Comparison of ENCODE assay signal across 8 cellular contexts in genomic region chr4:89308161-89308500, GRCh38. TPM values are rescaled to one million over a fixed set of nuclear protein-coding genes. Genes with fewer than 3 reads are reported as not detected.
DNase-seq lines count a peak whose midpoint lies in the region; ATAC-seq and TF ChIP-seq lines count a peak whose summit lies in the region.

No MANE protein-coding gene starts in this region.

- H3K4me1 Mint-ChIP-seq in progenitor cell of endocrine pancreas (ENCODE audit: low read depth), result peaks cover 32% of the 10 kb centered on the region

- H3K27ac ChIP-seq in Peyer's patch, result peak overlapping the region; percentile 74 to 86 (median 80)

- no peaks in the 10 kb centered on the region for H3K36me3 Mint-ChIP-seq in progenitor cell of endocrine pancreas (ENCODE audit: insufficient read depth)

- no peak for DNase-seq in Peyer's patch
- no peak for DNase-seq in fibroblast of mammary gland (ENCODE audit: low read depth)
- no peak for DNase-seq in progenitor cell of endocrine pancreas (ENCODE audit: low spot score, unreplicated experiment)
- DNase-seq in globus pallidus (ENCODE audit: low spot score), result no peak
- no peak for DNase-seq in NCI-H2081 treated with DMSO at 0.1 percent for 48 hours (lab: John Stamatoyannopoulos, UW)
- DNase-seq in pons (ENCODE audit: low spot score), result no peak
- DNase-seq in NCI-H226, result no peak

- H3K27me3 Mint-ChIP-seq in progenitor cell of endocrine pancreas, result no peaks in the 10 kb centered on the region

- H3K27me3 ChIP-seq in Peyer's patch, result no peaks in the 10 kb centered on the region

- ATAC-seq in GM18867 (IDR thresholded peaks at IDR 0.05; ENCODE audit: unreplicated experiment), result peak; percentile 7

- no peak overlapping the region for H3K27ac Mint-ChIP-seq in progenitor cell of endocrine pancreas

- H3K36me3 ChIP-seq in Peyer's patch, result no peaks in the 10 kb centered on the region

- no peaks in the 10 kb centered on the region for H3K9me3 Mint-ChIP-seq in progenitor cell of endocrine pancreas (ENCODE audit: low read depth)

- no peak for TF ChIP-seq POLR2A in Peyer's patch (IDR thresholded peaks at IDR 0.05)

- H3K4me3 Mint-ChIP-seq in progenitor cell of endocrine pancreas (ENCODE audit: low read depth), result peak overlapping the region; percentile 85

- peaks cover 0 to 20% (median 2%) of the 10 kb centered on the region in 4 donors for H3K4me1 ChIP-seq in Peyer's patch

- H3K4me3 ChIP-seq in Peyer's patch (peak overlapping the region; percentile 47 to 73 (median 68)), fibroblast of mammary gland (ENCODE audit: control insufficient read depth, low read depth, low read length) (peak overlapping the region; percentile 12)

- no peaks in the 10 kb centered on the region for H3K9me3 ChIP-seq in Peyer's patch

- no peak for TF ChIP-seq CTCF in Peyer's patch (IDR thresholded peaks at IDR 0.05)
- no peak for TF ChIP-seq CTCF in fibroblast of mammary gland (conservative IDR thresholded peaks at IDR 0.05; ENCODE audit: control insufficient read depth, insufficient read depth, low read depth, low read length)
- TF ChIP-seq CTCF in progenitor cell of endocrine pancreas (IDR thresholded peaks at IDR 0.05; ENCODE audit: unreplicated experiment), result no peak

RNA-seq across cellular contexts. Expression of gene GPRIN3, which starts 0.5 kb away (rescaled TPM):
- 10 to 100 TPM; 13.1 to 26.8 (median 17.8) TPM for total RNA-seq in Peyer's patch
- total RNA-seq in progenitor cell of endocrine pancreas, result 14.8 and 16.0 TPM in 2 replicates
